In the genomic region with DNA sequence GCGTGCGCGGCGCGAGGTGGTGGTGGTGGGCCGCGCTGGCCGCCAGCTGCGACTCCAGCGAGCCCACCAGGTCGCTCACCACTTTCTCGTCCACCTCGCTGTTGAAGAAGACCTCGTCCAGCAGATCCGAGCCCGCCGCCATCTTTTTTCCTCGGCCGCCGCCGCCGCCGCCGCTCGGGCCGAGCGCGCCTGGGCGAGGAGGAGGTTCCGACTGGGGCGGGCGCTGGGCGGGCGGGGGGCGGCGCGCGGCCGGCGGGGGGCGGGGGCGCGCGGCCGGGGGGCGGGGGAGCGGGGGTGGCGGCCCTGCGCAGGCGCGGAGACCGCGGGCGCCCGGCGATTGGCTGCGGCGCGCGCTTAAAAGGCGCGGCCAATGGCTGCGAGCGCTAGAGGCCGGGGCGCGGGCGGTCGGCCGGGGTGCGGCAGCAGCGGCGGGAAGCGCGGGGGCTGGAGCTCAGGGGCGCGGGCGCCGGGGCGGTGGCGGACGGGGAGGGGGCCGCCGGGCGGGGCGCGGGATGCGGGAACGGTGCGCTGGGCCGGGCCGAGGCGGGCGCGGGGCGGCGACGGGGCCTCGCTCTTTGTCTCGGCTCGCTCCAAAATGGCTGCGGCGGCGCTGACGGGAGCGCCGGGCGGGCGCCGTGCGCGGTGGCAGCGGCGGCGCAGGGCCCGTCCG, we compare ENCODE assay signal across 1 cellular context.
TF ChIP-seq lines count a peak whose summit lies in the region.

A gene with protein sequence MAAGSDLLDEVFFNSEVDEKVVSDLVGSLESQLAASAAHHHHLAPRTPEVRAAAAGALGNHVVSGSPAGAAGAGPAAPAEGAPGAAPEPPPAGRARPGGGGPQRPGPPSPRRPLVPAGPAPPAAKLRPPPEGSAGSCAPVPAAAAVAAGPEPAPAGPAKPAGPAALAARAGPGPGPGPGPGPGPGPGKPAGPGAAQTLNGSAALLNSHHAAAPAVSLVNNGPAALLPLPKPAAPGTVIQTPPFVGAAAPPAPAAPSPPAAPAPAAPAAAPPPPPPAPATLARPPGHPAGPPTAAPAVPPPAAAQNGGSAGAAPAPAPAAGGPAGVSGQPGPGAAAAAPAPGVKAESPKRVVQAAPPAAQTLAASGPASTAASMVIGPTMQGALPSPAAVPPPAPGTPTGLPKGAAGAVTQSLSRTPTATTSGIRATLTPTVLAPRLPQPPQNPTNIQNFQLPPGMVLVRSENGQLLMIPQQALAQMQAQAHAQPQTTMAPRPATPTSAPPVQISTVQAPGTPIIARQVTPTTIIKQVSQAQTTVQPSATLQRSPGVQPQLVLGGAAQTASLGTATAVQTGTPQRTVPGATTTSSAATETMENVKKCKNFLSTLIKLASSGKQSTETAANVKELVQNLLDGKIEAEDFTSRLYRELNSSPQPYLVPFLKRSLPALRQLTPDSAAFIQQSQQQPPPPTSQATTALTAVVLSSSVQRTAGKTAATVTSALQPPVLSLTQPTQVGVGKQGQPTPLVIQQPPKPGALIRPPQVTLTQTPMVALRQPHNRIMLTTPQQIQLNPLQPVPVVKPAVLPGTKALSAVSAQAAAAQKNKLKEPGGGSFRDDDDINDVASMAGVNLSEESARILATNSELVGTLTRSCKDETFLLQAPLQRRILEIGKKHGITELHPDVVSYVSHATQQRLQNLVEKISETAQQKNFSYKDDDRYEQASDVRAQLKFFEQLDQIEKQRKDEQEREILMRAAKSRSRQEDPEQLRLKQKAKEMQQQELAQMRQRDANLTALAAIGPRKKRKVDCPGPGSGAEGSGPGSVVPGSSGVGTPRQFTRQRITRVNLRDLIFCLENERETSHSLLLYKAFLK (minus strand): TSS at position 213 of the 670 bp plus-strand sequence. CDS start 71 bp downstream, at position 142.

TF ChIP-seq in K562, 482 proteins besides CTCF, POLR2A, EP300 and RAD21 (continued from another document):
- TF ChIP-seq POLR2AphosphoS5 (IDR thresholded peaks at IDR 0.05; ENCODE audit: control insufficient read depth, insufficient read depth, low read depth, low read length): peak; percentile 83; the same call in 1 of the 2 replicates
- TF ChIP-seq CBX1 (IDR thresholded peaks at IDR 0.05; ENCODE audit: low read depth): peak; percentile 47; the same call in 1 of the 2 replicates
- TF ChIP-seq ZNF316 (IDR thresholded peaks at IDR 0.05): no peak
- no peak for TF ChIP-seq ZNF253 (CRISPR knock-in tag; conservative IDR thresholded peaks at IDR 0.05)
- TF ChIP-seq ZBTB17 (CRISPR knock-in tag; IDR thresholded peaks at IDR 0.05): no peak
- TF ChIP-seq, protein P1, sequence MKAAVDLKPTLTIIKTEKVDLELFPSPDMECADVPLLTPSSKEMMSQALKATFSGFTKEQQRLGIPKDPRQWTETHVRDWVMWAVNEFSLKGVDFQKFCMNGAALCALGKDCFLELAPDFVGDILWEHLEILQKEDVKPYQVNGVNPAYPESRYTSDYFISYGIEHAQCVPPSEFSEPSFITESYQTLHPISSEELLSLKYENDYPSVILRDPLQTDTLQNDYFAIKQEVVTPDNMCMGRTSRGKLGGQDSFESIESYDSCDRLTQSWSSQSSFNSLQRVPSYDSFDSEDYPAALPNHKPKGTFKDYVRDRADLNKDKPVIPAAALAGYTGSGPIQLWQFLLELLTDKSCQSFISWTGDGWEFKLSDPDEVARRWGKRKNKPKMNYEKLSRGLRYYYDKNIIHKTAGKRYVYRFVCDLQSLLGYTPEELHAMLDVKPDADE (conservative IDR thresholded peaks at IDR 0.05; ENCODE audit: control insufficient read depth, low read depth, low read length): 0 out of 2 replicates have a peak, but pooled peaks have one; percentile 51
- TF ChIP-seq MYC (IDR thresholded peaks at IDR 0.05; ENCODE audit: low read depth, low read length): 0 out of 2 replicates have a peak, but pooled peaks have one; percentile 9
- no peak for TF ChIP-seq MYC (CRISPR knock-in tag; IDR thresholded peaks at IDR 0.05; ENCODE audit: borderline replicate concordance, low read depth)
- TF ChIP-seq, protein P2, sequence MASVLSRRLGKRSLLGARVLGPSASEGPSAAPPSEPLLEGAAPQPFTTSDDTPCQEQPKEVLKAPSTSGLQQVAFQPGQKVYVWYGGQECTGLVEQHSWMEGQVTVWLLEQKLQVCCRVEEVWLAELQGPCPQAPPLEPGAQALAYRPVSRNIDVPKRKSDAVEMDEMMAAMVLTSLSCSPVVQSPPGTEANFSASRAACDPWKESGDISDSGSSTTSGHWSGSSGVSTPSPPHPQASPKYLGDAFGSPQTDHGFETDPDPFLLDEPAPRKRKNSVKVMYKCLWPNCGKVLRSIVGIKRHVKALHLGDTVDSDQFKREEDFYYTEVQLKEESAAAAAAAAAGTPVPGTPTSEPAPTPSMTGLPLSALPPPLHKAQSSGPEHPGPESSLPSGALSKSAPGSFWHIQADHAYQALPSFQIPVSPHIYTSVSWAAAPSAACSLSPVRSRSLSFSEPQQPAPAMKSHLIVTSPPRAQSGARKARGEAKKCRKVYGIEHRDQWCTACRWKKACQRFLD (CRISPR knock-in tag; IDR thresholded peaks at IDR 0.05): 0 out of 2 replicates have a peak, but pooled peaks have one; percentile 9
- TF ChIP-seq, protein P3, sequence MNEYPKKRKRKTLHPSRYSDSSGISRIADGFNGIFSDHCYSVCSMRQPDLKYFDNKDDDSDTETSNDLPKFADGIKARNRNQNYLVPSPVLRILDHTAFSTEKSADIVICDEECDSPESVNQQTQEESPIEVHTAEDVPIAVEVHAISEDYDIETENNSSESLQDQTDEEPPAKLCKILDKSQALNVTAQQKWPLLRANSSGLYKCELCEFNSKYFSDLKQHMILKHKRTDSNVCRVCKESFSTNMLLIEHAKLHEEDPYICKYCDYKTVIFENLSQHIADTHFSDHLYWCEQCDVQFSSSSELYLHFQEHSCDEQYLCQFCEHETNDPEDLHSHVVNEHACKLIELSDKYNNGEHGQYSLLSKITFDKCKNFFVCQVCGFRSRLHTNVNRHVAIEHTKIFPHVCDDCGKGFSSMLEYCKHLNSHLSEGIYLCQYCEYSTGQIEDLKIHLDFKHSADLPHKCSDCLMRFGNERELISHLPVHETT (CRISPR knock-in tag; conservative IDR thresholded peaks at IDR 0.05 in 1 of 2, IDR thresholded peaks at IDR 0.05 in 1 of 2): peak in 1 of 2 experiments; percentile 78; a peak in 2 of 4 replicates
- peak; percentile 37 for TF ChIP-seq HNRNPH1 (optimal IDR thresholded peaks at IDR 0.05; ENCODE audit: low read depth, low read length)
- TF ChIP-seq SIN3A (IDR thresholded peaks at IDR 0.05; ENCODE audit: borderline replicate concordance in 2 of 2, control insufficient read depth in 1 of 2, low read depth in 2 of 2, low read length in 2 of 2): 0 out of 4 replicates have a peak, but pooled peaks of 1 of the 2 experiments have one; percentile 62
